Comparison of ENCODE assay signal across 28 cellular contexts in genomic region chr4:7571001-7571400, GRCh38.
"Had no signal": no experiment of that assay in that cellular context is flagged by ENCODE, and none has a peak within 500 bp of the region (broad histone marks: within the 10 kb centered on the region; RNA-seq: fewer than 3 reads in every experiment).

No MANE protein-coding gene starts in this region.

- H3K36me3 ChIP-seq: esophagus squamous epithelium, gastrocnemius medialis, heart right ventricle, left lung, lower lobe of right lung had no signal

- H3K27ac ChIP-seq: coronary artery, dorsolateral prefrontal cortex, epithelial cell of prostate, esophagus squamous epithelium, gastrocnemius medialis, heart right ventricle, left lung, lower lobe of right lung had no signal

- H3K4me1 ChIP-seq: esophagus squamous epithelium, gastrocnemius medialis, heart right ventricle, left lung, lower lobe of right lung had no signal

- H3K4me3 Mint-ChIP-seq: mesothelial cell of epicardium, naive B cell had no signal

- DNase-seq: dermis blood vessel endothelial cell; dorsolateral prefrontal cortex; effector CD4-positive, alpha-beta T cell; effector memory CD4-positive, alpha-beta T cell; erythroblast; esophagus squamous epithelium; foreskin fibroblast; foreskin melanocyte; gastrocnemius medialis; glutamatergic neuron; head of caudate nucleus; heart right ventricle; hippocampal formation; left cardiac atrium; left lung; left ventricle myocardium superior; lower lobe of right lung; mesenchymal stem cell; mucosa of descending colon; naive B cell had no signal

- H3K27ac Mint-ChIP-seq: mesothelial cell of epicardium, naive B cell had no signal

- H3K36me3 Mint-ChIP-seq: mesothelial cell of epicardium had no signal

- H3K4me3 ChIP-seq: coronary artery, dorsolateral prefrontal cortex, esophagus squamous epithelium, gastrocnemius medialis, heart right ventricle, left lung, lower lobe of right lung, mucosa of descending colon had no signal

- ATAC-seq: esophagus mucosa, gastrocnemius medialis, heart right ventricle, left cardiac atrium, left lung, left ventricle myocardium superior, lower lobe of right lung, mucosa of descending colon had no signal

- FAIRE-seq: colon, endometrium, islet of Langerhans, keratinocyte had no signal

- H3K27me3 Mint-ChIP-seq: naive B cell had no signal

- H3K27me3 ChIP-seq: dorsolateral prefrontal cortex, gastrocnemius medialis had no signal

- H3K4me1 Mint-ChIP-seq: mesothelial cell of epicardium had no signal
